Comparison of ENCODE assay signal across 2 cellular contexts in the genomic region with DNA sequence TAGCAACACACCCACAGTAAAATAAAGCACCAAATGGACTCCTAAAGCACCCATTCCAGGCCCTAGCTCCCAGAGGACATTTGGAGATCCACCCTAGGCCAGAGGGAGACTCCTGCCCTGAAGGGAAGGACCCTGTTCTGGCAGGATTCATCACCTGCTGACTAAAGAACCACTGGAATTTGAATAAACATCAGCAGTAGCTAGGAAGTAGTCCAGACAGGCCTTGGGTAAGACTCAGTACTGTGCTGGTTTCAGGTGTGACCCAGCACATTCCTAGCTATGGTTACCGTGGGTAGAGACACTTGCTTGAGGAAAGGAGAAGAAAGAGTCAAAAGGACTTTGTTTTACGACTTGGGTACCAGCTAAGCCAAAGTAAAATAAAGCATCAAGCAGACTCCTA.
TF ChIP-seq lines count a peak whose summit lies in the region.

No MANE protein-coding gene starts in this region.

TF ChIP-seq in GM23338, 12 proteins besides CTCF, POLR2A, EP300 and RAD21 (continued from another document):
- TF ChIP-seq, protein P1, sequence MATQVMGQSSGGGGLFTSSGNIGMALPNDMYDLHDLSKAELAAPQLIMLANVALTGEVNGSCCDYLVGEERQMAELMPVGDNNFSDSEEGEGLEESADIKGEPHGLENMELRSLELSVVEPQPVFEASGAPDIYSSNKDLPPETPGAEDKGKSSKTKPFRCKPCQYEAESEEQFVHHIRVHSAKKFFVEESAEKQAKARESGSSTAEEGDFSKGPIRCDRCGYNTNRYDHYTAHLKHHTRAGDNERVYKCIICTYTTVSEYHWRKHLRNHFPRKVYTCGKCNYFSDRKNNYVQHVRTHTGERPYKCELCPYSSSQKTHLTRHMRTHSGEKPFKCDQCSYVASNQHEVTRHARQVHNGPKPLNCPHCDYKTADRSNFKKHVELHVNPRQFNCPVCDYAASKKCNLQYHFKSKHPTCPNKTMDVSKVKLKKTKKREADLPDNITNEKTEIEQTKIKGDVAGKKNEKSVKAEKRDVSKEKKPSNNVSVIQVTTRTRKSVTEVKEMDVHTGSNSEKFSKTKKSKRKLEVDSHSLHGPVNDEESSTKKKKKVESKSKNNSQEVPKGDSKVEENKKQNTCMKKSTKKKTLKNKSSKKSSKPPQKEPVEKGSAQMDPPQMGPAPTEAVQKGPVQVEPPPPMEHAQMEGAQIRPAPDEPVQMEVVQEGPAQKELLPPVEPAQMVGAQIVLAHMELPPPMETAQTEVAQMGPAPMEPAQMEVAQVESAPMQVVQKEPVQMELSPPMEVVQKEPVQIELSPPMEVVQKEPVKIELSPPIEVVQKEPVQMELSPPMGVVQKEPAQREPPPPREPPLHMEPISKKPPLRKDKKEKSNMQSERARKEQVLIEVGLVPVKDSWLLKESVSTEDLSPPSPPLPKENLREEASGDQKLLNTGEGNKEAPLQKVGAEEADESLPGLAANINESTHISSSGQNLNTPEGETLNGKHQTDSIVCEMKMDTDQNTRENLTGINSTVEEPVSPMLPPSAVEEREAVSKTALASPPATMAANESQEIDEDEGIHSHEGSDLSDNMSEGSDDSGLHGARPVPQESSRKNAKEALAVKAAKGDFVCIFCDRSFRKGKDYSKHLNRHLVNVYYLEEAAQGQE (IDR thresholded peaks at IDR 0.05; ENCODE audit: unreplicated experiment), result no peak
- TF ChIP-seq, protein P2, sequence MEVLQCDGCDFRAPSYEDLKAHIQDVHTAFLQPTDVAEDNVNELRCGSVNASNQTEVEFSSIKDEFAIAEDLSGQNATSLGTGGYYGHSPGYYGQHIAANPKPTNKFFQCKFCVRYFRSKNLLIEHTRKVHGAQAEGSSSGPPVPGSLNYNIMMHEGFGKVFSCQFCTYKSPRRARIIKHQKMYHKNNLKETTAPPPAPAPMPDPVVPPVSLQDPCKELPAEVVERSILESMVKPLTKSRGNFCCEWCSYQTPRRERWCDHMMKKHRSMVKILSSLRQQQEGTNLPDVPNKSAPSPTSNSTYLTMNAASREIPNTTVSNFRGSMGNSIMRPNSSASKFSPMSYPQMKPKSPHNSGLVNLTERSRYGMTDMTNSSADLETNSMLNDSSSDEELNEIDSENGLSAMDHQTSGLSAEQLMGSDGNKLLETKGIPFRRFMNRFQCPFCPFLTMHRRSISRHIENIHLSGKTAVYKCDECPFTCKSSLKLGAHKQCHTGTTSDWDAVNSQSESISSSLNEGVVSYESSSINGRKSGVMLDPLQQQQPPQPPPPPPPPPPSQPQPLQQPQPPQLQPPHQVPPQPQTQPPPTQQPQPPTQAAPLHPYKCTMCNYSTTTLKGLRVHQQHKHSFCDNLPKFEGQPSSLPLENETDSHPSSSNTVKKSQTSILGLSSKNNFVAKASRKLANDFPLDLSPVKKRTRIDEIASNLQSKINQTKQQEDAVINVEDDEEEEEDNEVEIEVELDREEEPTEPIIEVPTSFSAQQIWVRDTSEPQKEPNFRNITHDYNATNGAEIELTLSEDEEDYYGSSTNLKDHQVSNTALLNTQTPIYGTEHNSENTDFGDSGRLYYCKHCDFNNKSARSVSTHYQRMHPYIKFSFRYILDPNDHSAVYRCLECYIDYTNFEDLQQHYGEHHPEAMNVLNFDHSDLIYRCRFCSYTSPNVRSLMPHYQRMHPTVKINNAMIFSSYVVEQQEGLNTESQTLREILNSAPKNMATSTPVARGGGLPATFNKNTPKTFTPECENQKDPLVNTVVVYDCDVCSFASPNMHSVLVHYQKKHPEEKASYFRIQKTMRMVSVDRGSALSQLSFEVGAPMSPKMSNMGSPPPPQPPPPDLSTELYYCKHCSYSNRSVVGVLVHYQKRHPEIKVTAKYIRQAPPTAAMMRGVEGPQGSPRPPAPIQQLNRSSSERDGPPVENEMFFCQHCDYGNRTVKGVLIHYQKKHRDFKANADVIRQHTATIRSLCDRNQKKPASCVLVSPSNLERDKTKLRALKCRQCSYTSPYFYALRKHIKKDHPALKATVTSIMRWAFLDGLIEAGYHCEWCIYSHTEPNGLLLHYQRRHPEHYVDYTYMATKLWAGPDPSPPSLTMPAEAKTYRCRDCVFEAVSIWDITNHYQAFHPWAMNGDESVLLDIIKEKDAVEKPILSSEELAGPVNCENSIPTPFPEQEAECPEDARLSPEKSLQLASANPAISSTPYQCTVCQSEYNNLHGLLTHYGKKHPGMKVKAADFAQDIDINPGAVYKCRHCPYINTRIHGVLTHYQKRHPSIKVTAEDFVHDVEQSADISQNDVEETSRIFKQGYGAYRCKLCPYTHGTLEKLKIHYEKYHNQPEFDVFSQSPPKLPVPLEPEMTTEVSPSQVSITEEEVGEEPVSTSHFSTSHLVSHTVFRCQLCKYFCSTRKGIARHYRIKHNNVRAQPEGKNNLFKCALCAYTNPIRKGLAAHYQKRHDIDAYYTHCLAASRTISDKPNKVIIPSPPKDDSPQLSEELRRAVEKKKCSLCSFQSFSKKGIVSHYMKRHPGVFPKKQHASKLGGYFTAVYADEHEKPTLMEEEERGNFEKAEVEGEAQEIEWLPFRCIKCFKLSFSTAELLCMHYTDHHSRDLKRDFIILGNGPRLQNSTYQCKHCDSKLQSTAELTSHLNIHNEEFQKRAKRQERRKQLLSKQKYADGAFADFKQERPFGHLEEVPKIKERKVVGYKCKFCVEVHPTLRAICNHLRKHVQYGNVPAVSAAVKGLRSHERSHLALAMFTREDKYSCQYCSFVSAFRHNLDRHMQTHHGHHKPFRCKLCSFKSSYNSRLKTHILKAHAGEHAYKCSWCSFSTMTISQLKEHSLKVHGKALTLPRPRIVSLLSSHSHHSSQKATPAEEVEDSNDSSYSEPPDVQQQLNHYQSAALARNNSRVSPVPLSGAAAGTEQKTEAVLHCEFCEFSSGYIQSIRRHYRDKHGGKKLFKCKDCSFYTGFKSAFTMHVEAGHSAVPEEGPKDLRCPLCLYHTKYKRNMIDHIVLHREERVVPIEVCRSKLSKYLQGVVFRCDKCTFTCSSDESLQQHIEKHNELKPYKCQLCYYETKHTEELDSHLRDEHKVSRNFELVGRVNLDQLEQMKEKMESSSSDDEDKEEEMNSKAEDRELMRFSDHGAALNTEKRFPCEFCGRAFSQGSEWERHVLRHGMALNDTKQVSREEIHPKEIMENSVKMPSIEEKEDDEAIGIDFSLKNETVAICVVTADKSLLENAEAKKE (CRISPR knock-in tag; IDR thresholded peaks at IDR 0.05), result no peak
- no peak for TF ChIP-seq JUNB (IDR thresholded peaks at IDR 0.05; ENCODE audit: unreplicated experiment)
- no peak for TF ChIP-seq POLR2AphosphoS5 (IDR thresholded peaks at IDR 0.05; ENCODE audit: low read depth)
- TF ChIP-seq EZH2 (IDR thresholded peaks at IDR 0.05; ENCODE audit: low read depth, unreplicated experiment), result no peak
- TF ChIP-seq, protein P3, sequence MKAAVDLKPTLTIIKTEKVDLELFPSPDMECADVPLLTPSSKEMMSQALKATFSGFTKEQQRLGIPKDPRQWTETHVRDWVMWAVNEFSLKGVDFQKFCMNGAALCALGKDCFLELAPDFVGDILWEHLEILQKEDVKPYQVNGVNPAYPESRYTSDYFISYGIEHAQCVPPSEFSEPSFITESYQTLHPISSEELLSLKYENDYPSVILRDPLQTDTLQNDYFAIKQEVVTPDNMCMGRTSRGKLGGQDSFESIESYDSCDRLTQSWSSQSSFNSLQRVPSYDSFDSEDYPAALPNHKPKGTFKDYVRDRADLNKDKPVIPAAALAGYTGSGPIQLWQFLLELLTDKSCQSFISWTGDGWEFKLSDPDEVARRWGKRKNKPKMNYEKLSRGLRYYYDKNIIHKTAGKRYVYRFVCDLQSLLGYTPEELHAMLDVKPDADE (IDR thresholded peaks at IDR 0.05), result no peak
- TF ChIP-seq EZH2phosphoT487 (IDR thresholded peaks at IDR 0.05; ENCODE audit: unreplicated experiment), result no peak
- TF ChIP-seq NANOG (IDR thresholded peaks at IDR 0.05; ENCODE audit: borderline replicate concordance), result no peak
- TF ChIP-seq ZNF114 (CRISPR knock-in tag; IDR thresholded peaks at IDR 0.05), result no peak

TF ChIP-seq in WTC11, 78 proteins besides CTCF, POLR2A, EP300 and RAD21 (continued from another document and continues in another):
- TF ChIP-seq ZNF263 (CRISPR knock-in tag; IDR thresholded peaks at IDR 0.05; ENCODE audit: low read depth), result no peak
- TF ChIP-seq OVOL2 (CRISPR knock-in tag; IDR thresholded peaks at IDR 0.05; ENCODE audit: borderline replicate concordance), result no peak
- no peak for TF ChIP-seq EMX1 (CRISPR knock-in tag; IDR thresholded peaks at IDR 0.05)
- TF ChIP-seq, protein P4, sequence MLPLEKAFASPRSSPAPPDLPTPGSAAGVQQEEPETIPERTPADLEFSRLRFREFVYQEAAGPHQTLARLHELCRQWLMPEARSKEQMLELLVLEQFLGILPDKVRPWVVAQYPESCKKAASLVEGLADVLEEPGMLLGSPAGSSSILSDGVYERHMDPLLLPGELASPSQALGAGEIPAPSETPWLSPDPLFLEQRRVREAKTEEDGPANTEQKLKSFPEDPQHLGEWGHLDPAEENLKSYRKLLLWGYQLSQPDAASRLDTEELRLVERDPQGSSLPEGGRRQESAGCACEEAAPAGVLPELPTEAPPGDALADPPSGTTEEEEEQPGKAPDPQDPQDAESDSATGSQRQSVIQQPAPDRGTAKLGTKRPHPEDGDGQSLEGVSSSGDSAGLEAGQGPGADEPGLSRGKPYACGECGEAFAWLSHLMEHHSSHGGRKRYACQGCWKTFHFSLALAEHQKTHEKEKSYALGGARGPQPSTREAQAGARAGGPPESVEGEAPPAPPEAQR (CRISPR knock-in tag; IDR thresholded peaks at IDR 0.05), result no peak
- TF ChIP-seq JAZF1 (CRISPR knock-in tag; IDR thresholded peaks at IDR 0.05), result no peak
- TF ChIP-seq, protein P5, sequence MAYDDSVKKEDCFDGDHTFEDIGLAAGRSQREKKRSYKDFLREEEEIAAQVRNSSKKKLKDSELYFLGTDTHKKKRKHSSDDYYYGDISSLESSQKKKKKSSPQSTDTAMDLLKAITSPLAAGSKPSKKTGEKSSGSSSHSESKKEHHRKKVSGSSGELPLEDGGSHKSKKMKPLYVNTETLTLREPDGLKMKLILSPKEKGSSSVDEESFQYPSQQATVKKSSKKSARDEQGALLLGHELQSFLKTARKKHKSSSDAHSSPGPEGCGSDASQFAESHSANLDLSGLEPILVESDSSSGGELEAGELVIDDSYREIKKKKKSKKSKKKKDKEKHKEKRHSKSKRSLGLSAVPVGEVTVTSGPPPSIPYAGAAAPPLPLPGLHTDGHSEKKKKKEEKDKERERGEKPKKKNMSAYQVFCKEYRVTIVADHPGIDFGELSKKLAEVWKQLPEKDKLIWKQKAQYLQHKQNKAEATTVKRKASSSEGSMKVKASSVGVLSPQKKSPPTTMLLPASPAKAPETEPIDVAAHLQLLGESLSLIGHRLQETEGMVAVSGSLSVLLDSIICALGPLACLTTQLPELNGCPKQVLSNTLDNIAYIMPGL (CRISPR knock-in tag; IDR thresholded peaks at IDR 0.05), result no peak
- TF ChIP-seq ATF1 (CRISPR knock-in tag; IDR thresholded peaks at IDR 0.05), result no peak
- TF ChIP-seq TP53 (CRISPR knock-in tag; IDR thresholded peaks at IDR 0.05), result no peak
- TF ChIP-seq, protein P6, sequence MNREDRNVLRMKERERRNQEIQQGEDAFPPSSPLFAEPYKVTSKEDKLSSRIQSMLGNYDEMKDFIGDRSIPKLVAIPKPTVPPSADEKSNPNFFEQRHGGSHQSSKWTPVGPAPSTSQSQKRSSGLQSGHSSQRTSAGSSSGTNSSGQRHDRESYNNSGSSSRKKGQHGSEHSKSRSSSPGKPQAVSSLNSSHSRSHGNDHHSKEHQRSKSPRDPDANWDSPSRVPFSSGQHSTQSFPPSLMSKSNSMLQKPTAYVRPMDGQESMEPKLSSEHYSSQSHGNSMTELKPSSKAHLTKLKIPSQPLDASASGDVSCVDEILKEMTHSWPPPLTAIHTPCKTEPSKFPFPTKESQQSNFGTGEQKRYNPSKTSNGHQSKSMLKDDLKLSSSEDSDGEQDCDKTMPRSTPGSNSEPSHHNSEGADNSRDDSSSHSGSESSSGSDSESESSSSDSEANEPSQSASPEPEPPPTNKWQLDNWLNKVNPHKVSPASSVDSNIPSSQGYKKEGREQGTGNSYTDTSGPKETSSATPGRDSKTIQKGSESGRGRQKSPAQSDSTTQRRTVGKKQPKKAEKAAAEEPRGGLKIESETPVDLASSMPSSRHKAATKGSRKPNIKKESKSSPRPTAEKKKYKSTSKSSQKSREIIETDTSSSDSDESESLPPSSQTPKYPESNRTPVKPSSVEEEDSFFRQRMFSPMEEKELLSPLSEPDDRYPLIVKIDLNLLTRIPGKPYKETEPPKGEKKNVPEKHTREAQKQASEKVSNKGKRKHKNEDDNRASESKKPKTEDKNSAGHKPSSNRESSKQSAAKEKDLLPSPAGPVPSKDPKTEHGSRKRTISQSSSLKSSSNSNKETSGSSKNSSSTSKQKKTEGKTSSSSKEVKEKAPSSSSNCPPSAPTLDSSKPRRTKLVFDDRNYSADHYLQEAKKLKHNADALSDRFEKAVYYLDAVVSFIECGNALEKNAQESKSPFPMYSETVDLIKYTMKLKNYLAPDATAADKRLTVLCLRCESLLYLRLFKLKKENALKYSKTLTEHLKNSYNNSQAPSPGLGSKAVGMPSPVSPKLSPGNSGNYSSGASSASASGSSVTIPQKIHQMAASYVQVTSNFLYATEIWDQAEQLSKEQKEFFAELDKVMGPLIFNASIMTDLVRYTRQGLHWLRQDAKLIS (CRISPR knock-in tag; IDR thresholded peaks at IDR 0.05; ENCODE audit: borderline replicate concordance), result no peak
- no peak for TF ChIP-seq ZNF317 (CRISPR knock-in tag; IDR thresholded peaks at IDR 0.05; ENCODE audit: borderline replicate concordance, low read depth)
- TF ChIP-seq, protein P7, sequence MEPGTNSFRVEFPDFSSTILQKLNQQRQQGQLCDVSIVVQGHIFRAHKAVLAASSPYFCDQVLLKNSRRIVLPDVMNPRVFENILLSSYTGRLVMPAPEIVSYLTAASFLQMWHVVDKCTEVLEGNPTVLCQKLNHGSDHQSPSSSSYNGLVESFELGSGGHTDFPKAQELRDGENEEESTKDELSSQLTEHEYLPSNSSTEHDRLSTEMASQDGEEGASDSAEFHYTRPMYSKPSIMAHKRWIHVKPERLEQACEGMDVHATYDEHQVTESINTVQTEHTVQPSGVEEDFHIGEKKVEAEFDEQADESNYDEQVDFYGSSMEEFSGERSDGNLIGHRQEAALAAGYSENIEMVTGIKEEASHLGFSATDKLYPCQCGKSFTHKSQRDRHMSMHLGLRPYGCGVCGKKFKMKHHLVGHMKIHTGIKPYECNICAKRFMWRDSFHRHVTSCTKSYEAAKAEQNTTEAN (CRISPR knock-in tag; IDR thresholded peaks at IDR 0.05), result no peak
- TF ChIP-seq, protein P8, sequence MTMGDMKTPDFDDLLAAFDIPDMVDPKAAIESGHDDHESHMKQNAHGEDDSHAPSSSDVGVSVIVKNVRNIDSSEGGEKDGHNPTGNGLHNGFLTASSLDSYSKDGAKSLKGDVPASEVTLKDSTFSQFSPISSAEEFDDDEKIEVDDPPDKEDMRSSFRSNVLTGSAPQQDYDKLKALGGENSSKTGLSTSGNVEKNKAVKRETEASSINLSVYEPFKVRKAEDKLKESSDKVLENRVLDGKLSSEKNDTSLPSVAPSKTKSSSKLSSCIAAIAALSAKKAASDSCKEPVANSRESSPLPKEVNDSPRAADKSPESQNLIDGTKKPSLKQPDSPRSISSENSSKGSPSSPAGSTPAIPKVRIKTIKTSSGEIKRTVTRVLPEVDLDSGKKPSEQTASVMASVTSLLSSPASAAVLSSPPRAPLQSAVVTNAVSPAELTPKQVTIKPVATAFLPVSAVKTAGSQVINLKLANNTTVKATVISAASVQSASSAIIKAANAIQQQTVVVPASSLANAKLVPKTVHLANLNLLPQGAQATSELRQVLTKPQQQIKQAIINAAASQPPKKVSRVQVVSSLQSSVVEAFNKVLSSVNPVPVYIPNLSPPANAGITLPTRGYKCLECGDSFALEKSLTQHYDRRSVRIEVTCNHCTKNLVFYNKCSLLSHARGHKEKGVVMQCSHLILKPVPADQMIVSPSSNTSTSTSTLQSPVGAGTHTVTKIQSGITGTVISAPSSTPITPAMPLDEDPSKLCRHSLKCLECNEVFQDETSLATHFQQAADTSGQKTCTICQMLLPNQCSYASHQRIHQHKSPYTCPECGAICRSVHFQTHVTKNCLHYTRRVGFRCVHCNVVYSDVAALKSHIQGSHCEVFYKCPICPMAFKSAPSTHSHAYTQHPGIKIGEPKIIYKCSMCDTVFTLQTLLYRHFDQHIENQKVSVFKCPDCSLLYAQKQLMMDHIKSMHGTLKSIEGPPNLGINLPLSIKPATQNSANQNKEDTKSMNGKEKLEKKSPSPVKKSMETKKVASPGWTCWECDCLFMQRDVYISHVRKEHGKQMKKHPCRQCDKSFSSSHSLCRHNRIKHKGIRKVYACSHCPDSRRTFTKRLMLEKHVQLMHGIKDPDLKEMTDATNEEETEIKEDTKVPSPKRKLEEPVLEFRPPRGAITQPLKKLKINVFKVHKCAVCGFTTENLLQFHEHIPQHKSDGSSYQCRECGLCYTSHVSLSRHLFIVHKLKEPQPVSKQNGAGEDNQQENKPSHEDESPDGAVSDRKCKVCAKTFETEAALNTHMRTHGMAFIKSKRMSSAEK (CRISPR knock-in tag; IDR thresholded peaks at IDR 0.05; ENCODE audit: borderline replicate concordance), result no peak
